In the genomic region with DNA sequence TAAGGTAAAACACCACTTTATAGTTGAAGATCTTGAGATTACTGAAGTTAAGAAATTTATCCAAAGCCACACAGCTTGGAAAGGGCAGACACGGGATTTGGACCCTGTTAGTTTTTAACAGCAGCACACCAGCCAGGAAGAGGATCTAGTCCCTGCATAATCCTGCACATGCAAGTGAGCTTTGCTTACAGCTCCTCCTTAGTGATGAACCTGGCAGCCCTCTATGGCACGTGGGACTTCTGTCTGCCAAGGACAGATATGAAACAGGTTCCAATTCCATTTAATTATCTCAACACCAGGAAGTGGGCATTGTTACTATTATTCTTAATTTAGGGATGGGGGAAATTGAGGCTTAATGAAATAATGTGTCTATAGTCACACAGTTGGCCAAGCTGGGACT, we compare ENCODE assay signal across 19 cellular contexts.
DNase-seq lines count a peak whose midpoint lies in the region; ATAC-seq and TF ChIP-seq lines count a peak whose summit lies in the region.
"Had no signal": no experiment of that assay in that cellular context is flagged by ENCODE, and none has a peak within 500 bp of the region (broad histone marks: within the 10 kb centered on the region; RNA-seq: fewer than 3 reads in every experiment).

No MANE protein-coding gene starts in this region.

- H3K9ac ChIP-seq in endodermal cell (ENCODE audit: extremely low read depth, low read length, poor library complexity, severe bottlenecking), result no peak overlapping the region

- H3K4me1 ChIP-seq in heart left ventricle (peaks cover 0 to 2% (median 0%) of the 10 kb centered on the region in 12 donors), endodermal cell (ENCODE audit: control insufficient read depth, insufficient read depth, low read length) (peaks cover 24% of the 10 kb centered on the region)

- no peak overlapping the region for H3K4me3 ChIP-seq in heart left ventricle
- no peak overlapping the region for H3K4me3 ChIP-seq in endodermal cell (ENCODE audit: low read length)
- H3K4me3 ChIP-seq: K562 had no signal

- TF ChIP-seq POLR2A in heart left ventricle (IDR thresholded peaks at IDR 0.05), result no peak

- TF ChIP-seq CTCF in heart left ventricle (IDR thresholded peaks at IDR 0.05), result no peak
- TF ChIP-seq CTCF in CD4-positive, alpha-beta T cell (IDR thresholded peaks at IDR 0.05), result no peak
- TF ChIP-seq CTCF in endodermal cell (conservative IDR thresholded peaks at IDR 0.05), result no peak

- POLR2A ChIA-PET in CD4-positive, alpha-beta T cell (lab: Charles Lee), result no interaction called here

- no peaks in the 10 kb centered on the region for H3K9me3 Mint-ChIP-seq in CD4-positive, alpha-beta T cell
- H3K9me3 Mint-ChIP-seq in endodermal cell, result no peaks in the 10 kb centered on the region
- H3K9me3 Mint-ChIP-seq: CD4-positive, alpha-beta memory T cell had no signal

- WGBS in heart left ventricle, 4 donors, result 29 to 41% (median 35%) methylated on average over 2 of the region's 2 CpGs
- 85 to 88% methylated on average over 1 to 2 of the region's 2 CpGs for WGBS in endodermal cell (ENCODE audit: insufficient coverage in 1 of 2, insufficient read length in 1 of 2), 2 experiments

- H3K27ac Mint-ChIP-seq in CD4-positive, alpha-beta T cell, result no peak overlapping the region
- H3K27ac Mint-ChIP-seq in endodermal cell, result no peak overlapping the region
- H3K27ac Mint-ChIP-seq: CD4-positive, alpha-beta memory T cell; HFFc6 had no signal

- no peak overlapping the region for H3K4me3 Mint-ChIP-seq in CD4-positive, alpha-beta T cell
- no peak overlapping the region for H3K4me3 Mint-ChIP-seq in endodermal cell
- H3K4me3 Mint-ChIP-seq: CD4-positive, alpha-beta memory T cell; HFFc6 had no signal

- DNase-seq in left cardiac atrium (no peak), heart left ventricle (no peak), G401 (ENCODE audit: low spot score) (peak; percentile 88), NCI-H69 (lab: John Stamatoyannopoulos, UW) (peak; percentile 16), cerebellar cortex (ENCODE audit: low spot score) (peak; percentile 85), endodermal cell (no peak)
- DNase-seq in CD4-positive, alpha-beta T cell, result no peak
- DNase-seq: ACHN; AML-193; CD4-positive, alpha-beta memory T cell; GDM1; GOT3; H7; HFFc6; IMR-90 had no signal

- no peaks in the 10 kb centered on the region for H3K4me1 Mint-ChIP-seq in CD4-positive, alpha-beta T cell (ENCODE audit: low read depth)
- H3K4me1 Mint-ChIP-seq in endodermal cell, result peaks cover 45% of the 10 kb centered on the region
- H3K4me1 Mint-ChIP-seq: CD4-positive, alpha-beta memory T cell had no signal

- no peaks in the 10 kb centered on the region for H3K27me3 Mint-ChIP-seq in CD4-positive, alpha-beta T cell
- H3K27me3 Mint-ChIP-seq in endodermal cell (ENCODE audit: insufficient read depth), result peaks cover 10% of the 10 kb centered on the region

- no peaks in the 10 kb centered on the region for H3K36me3 ChIP-seq in heart left ventricle
- H3K36me3 ChIP-seq in endodermal cell (ENCODE audit: control insufficient read depth, insufficient read depth, low read length), result no peaks in the 10 kb centered on the region

- H3K27ac ChIP-seq in heart left ventricle, result no peak overlapping the region
- H3K27ac ChIP-seq in CD4-positive, alpha-beta T cell (ENCODE audit: low read depth, low read length), result no peak overlapping the region
- no peak overlapping the region for H3K27ac ChIP-seq in endodermal cell (ENCODE audit: low read depth, low read length)
- H3K27ac ChIP-seq: C4-2B had no signal

- H3K9me3 ChIP-seq in heart left ventricle, result no peaks in the 10 kb centered on the region
- no peaks in the 10 kb centered on the region for H3K9me3 ChIP-seq in CD4-positive, alpha-beta T cell (ENCODE audit: control insufficient read depth, low read length)
- no peaks in the 10 kb centered on the region for H3K9me3 ChIP-seq in endodermal cell (ENCODE audit: control insufficient read depth, low read length)

- ATAC-seq in left cardiac atrium (peak; percentile 42 to 53), heart left ventricle (no peak), GM19324 (IDR thresholded peaks at IDR 0.05; ENCODE audit: low FRiP score, unreplicated experiment) (no peak)
- ATAC-seq in CD4-positive, alpha-beta T cell (ENCODE audit: poor library complexity), result no peak
- ATAC-seq: HCT116, K562 had no signal

- CTCF ChIA-PET in CD4-positive, alpha-beta T cell (lab: Charles Lee), result no interaction called here

- intact Hi-C loops in left cardiac atrium (cut with DNase I), result no loop called here
- intact Hi-C loops in heart left ventricle (cut with DNase I), result loop anchor here in 1 of 10 donors (5.0 kb wide), 1 partner anchor 51 kb away; no protein-coding TSS in a partner anchor
- intact Hi-C loops in CD4-positive, alpha-beta T cell (cut with DNase I, micrococcal nuclease), result no loop called here

- no peaks in the 10 kb centered on the region for H3K27me3 ChIP-seq in heart left ventricle
- no peaks in the 10 kb centered on the region for H3K27me3 ChIP-seq in CD4-positive, alpha-beta T cell (ENCODE audit: control insufficient read depth, insufficient read depth, low read length)
- H3K27me3 ChIP-seq in endodermal cell (ENCODE audit: control insufficient read depth, insufficient read depth, low read length, poor library complexity, severe bottlenecking), result no peaks in the 10 kb centered on the region

- in situ Hi-C loops in G401 (cut with HindIII; ENCODE audit: low sequenced_read_pairs), result no loop called here

- no peaks in the 10 kb centered on the region for H3K36me3 Mint-ChIP-seq in CD4-positive, alpha-beta T cell (ENCODE audit: low read depth)
- H3K36me3 Mint-ChIP-seq in endodermal cell (ENCODE audit: low read depth), result no peaks in the 10 kb centered on the region
- H3K36me3 Mint-ChIP-seq: CD4-positive, alpha-beta memory T cell had no signal

Comparison
In these comparisons a context has a peak if more than half of its experiments do, and no peak if none do; other contexts are left out.
1. ATAC-seq: peak in left cardiac atrium (2 of 2); none in heart left ventricle (0 of 4), GM19324 (single experiment) and CD4-positive, alpha-beta T cell (single experiment).
2. DNase-seq: peak in G401 (single experiment), NCI-H69 (single experiment) and cerebellar cortex (single experiment); none in left cardiac atrium (single experiment), heart left ventricle (0 of 5), CD4-positive, alpha-beta T cell (0 of 10) and endodermal cell (single experiment).